ENCODE assay signal across 12 cellular contexts in the genomic region with DNA sequence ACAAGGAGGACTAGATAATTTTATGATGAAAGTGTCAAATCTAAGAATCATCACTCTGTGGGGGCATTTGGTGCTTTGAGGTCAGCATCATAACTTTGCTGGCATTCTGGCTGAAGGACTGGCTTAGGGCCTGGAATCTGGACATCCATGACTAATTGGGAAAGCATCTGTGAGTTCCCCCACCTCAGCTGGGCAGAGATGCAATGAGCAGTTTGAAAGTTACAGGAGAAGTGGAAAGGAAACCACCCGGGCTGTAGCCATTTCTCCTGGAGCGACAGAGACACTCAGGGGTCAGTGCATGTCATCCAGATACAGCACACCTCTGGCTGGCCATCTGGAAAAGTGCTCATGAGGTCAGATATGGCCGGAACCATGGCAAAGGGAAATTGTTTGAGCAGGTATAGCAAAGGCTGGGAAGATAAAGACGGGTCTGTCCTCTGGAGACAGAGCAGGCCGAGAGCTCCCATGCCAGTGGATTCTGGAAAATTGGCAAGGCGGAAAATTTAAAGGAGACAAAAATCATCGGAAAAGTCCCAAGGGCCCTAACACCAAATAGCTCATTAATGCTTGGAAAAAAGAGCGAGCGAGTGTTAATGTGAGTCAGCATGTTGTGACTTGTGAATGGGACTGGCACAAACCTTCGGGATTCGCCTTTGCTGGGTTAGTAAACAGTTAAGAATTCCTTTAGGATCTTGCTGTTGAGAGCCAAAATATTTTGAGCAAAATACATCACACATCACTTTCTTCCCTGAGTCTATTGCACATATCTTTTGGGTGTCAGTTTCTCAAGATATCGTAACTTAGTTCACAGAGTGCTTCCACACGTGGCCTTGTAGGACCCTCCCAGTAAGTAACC.
A peak's percentile ranks its signal among the peaks of the same experiment; 100 is the strongest.
DNase-seq lines count a peak whose midpoint lies in the region; ATAC-seq and TF ChIP-seq lines count a peak whose summit lies in the region.
"Had no signal": no experiment of that assay in that cellular context is flagged by ENCODE, and none has a peak within 500 bp of the region (broad histone marks: within the 10 kb centered on the region; RNA-seq: fewer than 3 reads in every experiment).

No MANE protein-coding gene starts in this region.

- 65% methylated on average over 13 of the region's 13 CpGs for WGBS in suprapubic skin

- H3K36me3 ChIP-seq in SJSA1 (no peaks in the 10 kb centered on the region), suprapubic skin (no peaks in the 10 kb centered on the region)
- H3K36me3 ChIP-seq: Peyer's patch had no signal

- TF ChIP-seq POLR2A in suprapubic skin (IDR thresholded peaks at IDR 0.05): no peak

- no peaks in the 10 kb centered on the region for H3K9me3 ChIP-seq in SJSA1 (replicated peaks)
- no peaks in the 10 kb centered on the region for H3K9me3 ChIP-seq in suprapubic skin
- H3K9me3 ChIP-seq: body of pancreas, Peyer's patch had no signal

- H3K4me3 ChIP-seq in SJSA1 (peak overlapping the region; percentile 6), fibroblast of villous mesenchyme (ENCODE audit: low read depth, low read length) (no peak overlapping the region), suprapubic skin (no peak overlapping the region)
- H3K4me3 ChIP-seq: body of pancreas, Peyer's patch had no signal

- DNase-seq in GM04504 (ENCODE audit: low read depth): peak; percentile 35
- DNase-seq in SJSA1 (ENCODE audit: low read depth in 1 of 2, low spot score in 2 of 2): peak; percentile 85 to 86
- DNase-seq in fibroblast of villous mesenchyme (ENCODE audit: low read depth): peak; percentile 74
- peak; percentile 95 for DNase-seq in renal cortical epithelial cell (ENCODE audit: low read depth)
- DNase-seq in suprapubic skin (ENCODE audit: low spot score in 2 of 2): no peak
- DNase-seq in SKM-1 treated with dmso at 0.1 percent for 144 hours (lab: John Stamatoyannopoulos, UW; ENCODE audit: unreplicated experiment): no peak
- DNase-seq: activated CD4-positive, alpha-beta T cell treated with anti-CD3 and anti-CD28 coated beads, Interleukin-2, amount 50 U/mL, for 4 hours; body of pancreas; GDM1; Peyer's patch had no signal

- ATAC-seq in GM18867 (IDR thresholded peaks at IDR 0.05; ENCODE audit: unreplicated experiment): no peak
- ATAC-seq in HG03378 (IDR thresholded peaks at IDR 0.05; ENCODE audit: unreplicated experiment): no peak
- ATAC-seq: body of pancreas had no signal

- no peak for TF ChIP-seq EP300 in suprapubic skin (IDR thresholded peaks at IDR 0.05)

- H3K27ac ChIP-seq in SJSA1 (peak overlapping the region; percentile 96), suprapubic skin (no peak overlapping the region)
- H3K27ac ChIP-seq: body of pancreas, Peyer's patch had no signal

- no peaks in the 10 kb centered on the region for H3K27me3 ChIP-seq in SJSA1 (replicated peaks)
- H3K27me3 ChIP-seq in suprapubic skin: no peaks in the 10 kb centered on the region
- H3K27me3 ChIP-seq: body of pancreas, Peyer's patch had no signal

- no peak for TF ChIP-seq CTCF in fibroblast of villous mesenchyme (IDR thresholded peaks at IDR 0.05; ENCODE audit: insufficient read depth, low read depth, low read length)
- TF ChIP-seq CTCF in suprapubic skin (IDR thresholded peaks at IDR 0.05): no peak

- H3K4me1 ChIP-seq in SJSA1 (replicated peaks) (peaks cover 37% of the 10 kb centered on the region), suprapubic skin (no peaks in the 10 kb centered on the region)
- H3K4me1 ChIP-seq: body of pancreas, Peyer's patch had no signal

Comparison
In these comparisons a context has a peak if more than half of its experiments do, and no peak if none do; other contexts are left out.
1. DNase-seq: peak in GM04504 (single experiment), SJSA1 (2 of 2), fibroblast of villous mesenchyme (single experiment) and renal cortical epithelial cell (single experiment); none in suprapubic skin (0 of 2) and SKM-1 treated with dmso at 0.1 percent for 144 hours (single experiment).